15 cellular contexts compared by ENCODE assay signal in genomic region chr12:20269352-20270067, GRCh38.
"Had no signal": no experiment of that assay in that cellular context is flagged by ENCODE, and none has a peak within 500 bp of the region (broad histone marks: within the 10 kb centered on the region; RNA-seq: fewer than 3 reads in every experiment).

No MANE protein-coding gene starts in this region.

- H3K9me3 ChIP-seq: ascending aorta, suprapubic skin, upper lobe of left lung had no signal

- H3K27me3 Mint-ChIP-seq: activated CD4-positive, alpha-beta memory T cell treated with anti-CD3 and anti-CD28 coated beads, Interleukin-2, amount 10 ng/mL, durations not matched to agents 7 days and 5 days; activated naive CD8-positive, alpha-beta T cell treated with anti-CD3 and anti-CD28 coated beads, Interleukin-2, amount 10 ng/mL, durations not matched to agents 7 days and 5 days; stimulated activated naive B cell treated with anti-CD40 and anti-IgM and Interleukin-4, amounts not matched to agents 10 μg/mL and 1 μg/mL and 100 μg/mL, for 72 hours had no signal

- H3K27ac ChIP-seq: parathyroid adenoma, suprapubic skin, upper lobe of left lung had no signal

- H3K9ac ChIP-seq: parathyroid adenoma had no signal

- DNase-seq: activated CD4-positive, alpha-beta memory T cell treated with anti-CD3 and anti-CD28 coated beads, Interleukin-2, amount 10 ng/mL, durations not matched to agents 7 days and 5 days; activated gamma-delta T cell; activated naive CD8-positive, alpha-beta T cell treated with anti-CD3 and anti-CD28 coated beads, Interleukin-2, amount 10 ng/mL, durations not matched to agents 7 days and 5 days; activated T-cell treated with anti-CD3 and anti-CD28 coated beads, Interleukin-2, amount 50 U/mL, for 48 hours; effector CD4-positive, alpha-beta T cell; immature natural killer cell; mesendoderm; SIG-M5; stimulated activated CD4-positive, alpha-beta T cell treated with anti-CD3 and anti-CD28 coated beads, Interleukin-2, amount 100 ng/mL, for 24 hours; stimulated activated naive B cell treated with anti-CD40 and anti-IgM and Interleukin-4, amounts not matched to agents 10 μg/mL and 1 μg/mL and 100 μg/mL, for 72 hours; upper lobe of left lung had no signal

- H3K27me3 ChIP-seq: ascending aorta, suprapubic skin, upper lobe of left lung had no signal

- H3K36me3 ChIP-seq: ascending aorta, suprapubic skin, upper lobe of left lung had no signal

- H3K4me1 Mint-ChIP-seq: activated CD4-positive, alpha-beta memory T cell treated with anti-CD3 and anti-CD28 coated beads, Interleukin-2, amount 10 ng/mL, durations not matched to agents 7 days and 5 days; activated naive CD8-positive, alpha-beta T cell treated with anti-CD3 and anti-CD28 coated beads, Interleukin-2, amount 10 ng/mL, durations not matched to agents 7 days and 5 days; immature natural killer cell; stimulated activated naive B cell treated with anti-CD40 and anti-IgM and Interleukin-4, amounts not matched to agents 10 μg/mL and 1 μg/mL and 100 μg/mL, for 72 hours had no signal

- H3K27ac Mint-ChIP-seq: activated CD4-positive, alpha-beta memory T cell treated with anti-CD3 and anti-CD28 coated beads, Interleukin-2, amount 10 ng/mL, durations not matched to agents 7 days and 5 days; activated naive CD8-positive, alpha-beta T cell treated with anti-CD3 and anti-CD28 coated beads, Interleukin-2, amount 10 ng/mL, durations not matched to agents 7 days and 5 days; immature natural killer cell; stimulated activated naive B cell treated with anti-CD40 and anti-IgM and Interleukin-4, amounts not matched to agents 10 μg/mL and 1 μg/mL and 100 μg/mL, for 72 hours had no signal

- H3K36me3 Mint-ChIP-seq: activated naive CD8-positive, alpha-beta T cell treated with anti-CD3 and anti-CD28 coated beads, Interleukin-2, amount 10 ng/mL, durations not matched to agents 7 days and 5 days; immature natural killer cell; stimulated activated naive B cell treated with anti-CD40 and anti-IgM and Interleukin-4, amounts not matched to agents 10 μg/mL and 1 μg/mL and 100 μg/mL, for 72 hours had no signal

- FAIRE-seq: colon had no signal

- ATAC-seq: stimulated activated naive B cell treated with anti-CD40 and anti-IgM and Interleukin-4, amounts not matched to agents 10 μg/mL and 1 μg/mL and 100 μg/mL, for 72 hours had no signal

- H3K4me3 Mint-ChIP-seq: activated CD4-positive, alpha-beta memory T cell treated with anti-CD3 and anti-CD28 coated beads, Interleukin-2, amount 10 ng/mL, durations not matched to agents 7 days and 5 days; activated naive CD8-positive, alpha-beta T cell treated with anti-CD3 and anti-CD28 coated beads, Interleukin-2, amount 10 ng/mL, durations not matched to agents 7 days and 5 days; immature natural killer cell; stimulated activated naive B cell treated with anti-CD40 and anti-IgM and Interleukin-4, amounts not matched to agents 10 μg/mL and 1 μg/mL and 100 μg/mL, for 72 hours had no signal

- H3K9me3 Mint-ChIP-seq: activated CD4-positive, alpha-beta memory T cell treated with anti-CD3 and anti-CD28 coated beads, Interleukin-2, amount 10 ng/mL, durations not matched to agents 7 days and 5 days; activated naive CD8-positive, alpha-beta T cell treated with anti-CD3 and anti-CD28 coated beads, Interleukin-2, amount 10 ng/mL, durations not matched to agents 7 days and 5 days had no signal

- H3K4me1 ChIP-seq: parathyroid adenoma, upper lobe of left lung had no signal

- H3K4me3 ChIP-seq: ascending aorta, suprapubic skin, upper lobe of left lung had no signal
